In the genomic region with DNA sequence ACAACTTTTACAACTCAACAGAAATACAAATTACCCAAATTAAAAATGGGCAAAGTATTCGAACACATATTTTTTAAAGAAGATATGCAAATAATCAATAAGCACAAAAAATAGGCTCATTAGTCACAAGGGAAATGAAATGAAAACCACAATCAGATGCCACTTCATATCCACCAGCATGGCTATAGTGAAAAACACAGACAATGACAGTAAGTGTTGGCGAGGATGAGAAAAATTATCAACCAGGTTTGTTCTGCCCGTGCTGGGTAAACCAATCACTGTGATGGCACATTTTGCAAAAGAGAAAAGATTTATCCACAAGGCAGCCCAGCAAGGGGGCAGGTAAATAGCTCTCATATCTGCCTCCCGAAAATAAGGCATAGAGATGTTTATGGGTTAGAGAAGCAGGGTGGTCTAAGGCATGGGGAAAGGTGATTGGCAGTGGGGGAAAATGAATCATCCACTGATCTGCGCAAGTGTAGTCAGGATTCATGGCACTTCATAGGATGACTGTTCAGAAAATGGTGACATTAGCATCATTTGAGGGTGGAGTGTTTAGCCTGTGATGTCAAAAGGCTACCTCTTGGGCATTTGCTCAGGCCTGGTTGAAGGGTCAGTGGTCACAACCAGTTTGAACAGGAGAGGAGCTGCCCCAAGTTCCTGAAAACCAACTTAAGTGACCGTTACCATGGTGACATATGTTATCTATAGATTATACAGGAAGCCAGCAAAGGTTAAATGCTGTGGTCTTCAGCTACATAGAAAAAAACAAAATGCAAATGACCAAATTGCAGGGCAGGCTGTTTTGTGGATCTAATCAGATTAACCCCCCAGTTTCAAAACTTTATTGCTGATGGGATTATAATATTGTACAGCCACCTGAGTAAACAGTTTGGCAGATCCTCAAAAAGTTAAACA, we compare ENCODE assay signal across 20 cellular contexts. TPM values are rescaled to one million over a fixed set of nuclear protein-coding genes. Genes with fewer than 3 reads are reported as not detected.
DNase-seq lines count a peak whose midpoint lies in the region; ATAC-seq and TF ChIP-seq lines count a peak whose summit lies in the region.
"Had no signal": no experiment of that assay in that cellular context is flagged by ENCODE, and none has a peak within 500 bp of the region (broad histone marks: within the 10 kb centered on the region; RNA-seq: fewer than 3 reads in every experiment).

No MANE protein-coding gene starts in this region.

- H3K27ac ChIP-seq in esophagus muscularis mucosa (replicated peaks in 1 of 4) (no peak overlapping the region), A673 (ENCODE audit: low read depth, low read length, poor library complexity, severe bottlenecking) (no peak overlapping the region)
- H3K27ac ChIP-seq: ascending aorta, BLaER1, parathyroid adenoma, tibial artery had no signal

- no peaks in the 10 kb centered on the region for H3K27me3 Mint-ChIP-seq in T-helper 2 cell treated with Interferon-gamma antibody and Interleukin-4, amounts not matched to agents 5 μg/mL and 100 μg/mL, for 36 hours (ENCODE audit: low read depth)
- H3K27me3 Mint-ChIP-seq in memory B cell, result no peaks in the 10 kb centered on the region
- H3K27me3 Mint-ChIP-seq: activated CD4-positive, alpha-beta T cell treated with anti-CD3 and anti-CD28 coated beads, Interleukin-2, amount 10 ng/mL, durations not matched to agents 24 days and 14 days had no signal

- no TSS peak for BruUV-seq in A673 (replicated peaks; lab: Mats Ljungman, UMichigan)

- TF ChIP-seq EP300 in esophagus muscularis mucosa (IDR thresholded peaks at IDR 0.05), result no peak

- H3K36me3 ChIP-seq in esophagus muscularis mucosa, result peaks cover 13 to 77% (median 37%) of the 10 kb centered on the region in 4 donors
- H3K36me3 ChIP-seq in A673 (ENCODE audit: insufficient read depth, low read length, poor library complexity, severe bottlenecking), result peaks cover 4% of the 10 kb centered on the region

- no peak overlapping the region for H3K4me3 Mint-ChIP-seq in T-helper 2 cell treated with Interferon-gamma antibody and Interleukin-4, amounts not matched to agents 5 μg/mL and 100 μg/mL, for 36 hours
- H3K4me3 Mint-ChIP-seq in memory B cell, result peak overlapping the region; percentile 30
- H3K4me3 Mint-ChIP-seq: activated CD4-positive, alpha-beta T cell treated with anti-CD3 and anti-CD28 coated beads, Interleukin-2, amount 10 ng/mL, durations not matched to agents 24 days and 14 days had no signal

- TF ChIP-seq CTCF in GM13976 (IDR thresholded peaks at IDR 0.05; ENCODE audit: borderline replicate concordance, control extremely low read depth, extremely low read depth, insufficient read depth, missing control alignments), result no peak
- TF ChIP-seq CTCF in esophagus muscularis mucosa (IDR thresholded peaks at IDR 0.05), result no peak
- no peak for TF ChIP-seq CTCF in A673 (conservative IDR thresholded peaks at IDR 0.05; ENCODE audit: low read depth, low read length)

- CTCF ChIA-PET in A673 (lab: Charles Lee), result no interaction called here

- H3K9me3 ChIP-seq in esophagus muscularis mucosa (no peaks in the 10 kb centered on the region), A673 (ENCODE audit: low read depth, low read length, poor library complexity, severe bottlenecking) (no peaks in the 10 kb centered on the region)
- H3K9me3 ChIP-seq: ascending aorta, tibial artery had no signal

- DNase-seq in CMK (ENCODE audit: low read depth) (peak; percentile 58), GM13976 (ENCODE audit: low spot score) (peak; percentile 23), memory B cell (ENCODE audit: low spot score in 2 of 2) (no peak), esophagus muscularis mucosa (ENCODE audit: extremely low spot score) (no peak), A673 (ENCODE audit: low spot score) (no peak), NCI-H345 treated with DMSO at 0.1 percent for 48 hours (lab: John Stamatoyannopoulos, UW; ENCODE audit: unreplicated experiment) (no peak)
- no peak for DNase-seq in T-helper 2 cell treated with Interferon-gamma antibody and Interleukin-4, amounts not matched to agents 5 μg/mL and 100 μg/mL, for 36 hours (ENCODE audit: low spot score)
- DNase-seq: activated CD4-positive, alpha-beta T cell treated with anti-CD3 and anti-CD28 coated beads, Interleukin-2, amount 10 ng/mL, durations not matched to agents 24 days and 14 days; DMS153; foreskin fibroblast; GOT3; NCI-H1436 treated with DMSO at 0.1 percent for 48 hours; NCI-H2227 treated with DMSO at 0.1 percent for 48 hours; NK-92 treated with Interleukin-12 subunit alpha and Interleukin-12 subunit beta, amount 100 ng/mL, for 24 hours; stimulated activated CD4-positive, alpha-beta T cell treated with anti-CD3 and anti-CD28 coated beads, Interleukin-4, amount 100 ng/mL, for 24 hours; tibial artery had no signal

- H3K27me3 ChIP-seq in esophagus muscularis mucosa (no peaks in the 10 kb centered on the region), A673 (replicated peaks; ENCODE audit: insufficient read depth, low read depth, low read length, poor library complexity) (no peaks in the 10 kb centered on the region)
- H3K27me3 ChIP-seq: ascending aorta, BLaER1, tibial artery had no signal

- H3K27ac Mint-ChIP-seq in T-helper 2 cell treated with Interferon-gamma antibody and Interleukin-4, amounts not matched to agents 5 μg/mL and 100 μg/mL, for 36 hours, result peak overlapping the region; percentile 22
- H3K27ac Mint-ChIP-seq in memory B cell, result peak overlapping the region; percentile 93
- H3K27ac Mint-ChIP-seq: activated CD4-positive, alpha-beta T cell treated with anti-CD3 and anti-CD28 coated beads, Interleukin-2, amount 10 ng/mL, durations not matched to agents 24 days and 14 days had no signal

- no peaks in the 10 kb centered on the region for H3K9me3 Mint-ChIP-seq in T-helper 2 cell treated with Interferon-gamma antibody and Interleukin-4, amounts not matched to agents 5 μg/mL and 100 μg/mL, for 36 hours
- peaks cover 3% of the 10 kb centered on the region for H3K9me3 Mint-ChIP-seq in memory B cell
- H3K9me3 Mint-ChIP-seq: activated CD4-positive, alpha-beta T cell treated with anti-CD3 and anti-CD28 coated beads, Interleukin-2, amount 10 ng/mL, durations not matched to agents 24 days and 14 days had no signal

- in situ Hi-C loops in GM13976 (cut with MboI; ENCODE audit: low sequenced_read_pairs, unreplicated experiment), result no loop called here

- WGBS in esophagus muscularis mucosa, result 93% methylated on average over 6 of the region's 6 CpGs

- H3K4me1 ChIP-seq in esophagus muscularis mucosa (no peaks in the 10 kb centered on the region), A673 (ENCODE audit: insufficient read depth, low read length, poor library complexity, severe bottlenecking) (no peaks in the 10 kb centered on the region)
- H3K4me1 ChIP-seq: ascending aorta, parathyroid adenoma, tibial artery had no signal

- POLR2A ChIA-PET in A673 (lab: Charles Lee; ENCODE audit: low non-redundant PET), result no interaction called here

- H3K4me3 ChIP-seq in esophagus muscularis mucosa, result no peak overlapping the region
- H3K4me3 ChIP-seq in A673 (ENCODE audit: low read depth, low read length, poor library complexity, severe bottlenecking), result no peak overlapping the region
- H3K4me3 ChIP-seq: ascending aorta, BLaER1, tibial artery had no signal

- TF ChIP-seq POLR2A in esophagus muscularis mucosa (IDR thresholded peaks at IDR 0.05; ENCODE audit: low read depth), result no peak

- peaks cover 37% of the 10 kb centered on the region for H3K36me3 Mint-ChIP-seq in T-helper 2 cell treated with Interferon-gamma antibody and Interleukin-4, amounts not matched to agents 5 μg/mL and 100 μg/mL, for 36 hours (ENCODE audit: low read depth)
- H3K36me3 Mint-ChIP-seq in memory B cell, result peaks cover 21% of the 10 kb centered on the region

- intact Hi-C loops in esophagus muscularis mucosa (cut with DNase I), result no loop called here
- intact Hi-C loops in A673 (cut with micrococcal nuclease; ENCODE audit: unreplicated experiment), result no loop called here

- peak; percentile 68 for ATAC-seq in memory B cell (ENCODE audit: low read depth)
- ATAC-seq: Right ventricle myocardium inferior had no signal

- H3K4me1 Mint-ChIP-seq in T-helper 2 cell treated with Interferon-gamma antibody and Interleukin-4, amounts not matched to agents 5 μg/mL and 100 μg/mL, for 36 hours (ENCODE audit: low read depth), result peaks cover 3% of the 10 kb centered on the region
- H3K4me1 Mint-ChIP-seq in memory B cell, result peaks cover 12% of the 10 kb centered on the region

RNA-seq across cellular contexts. Expression of gene CFAP70, which starts 8.0 kb away (rescaled TPM):
- total RNA-seq in esophagus muscularis mucosa, result 1 to 10 TPM in 3 of 4 donors, under 1 TPM in 1; 0.99 to 3.3 (median 1.1) TPM
- total RNA-seq in A673 (2021), result 0.06 and 0.13 TPM in 2 replicates
- total RNA-seq: ascending aorta had no signal

RNA-seq across cellular contexts. Expression of gene ANXA7, which starts 47.2 kb away (rescaled TPM):
- total RNA-seq in esophagus muscularis mucosa (100 to 1,000 TPM; 105 to 135 (median 128) TPM), A673 (2021) (151 and 156 TPM in 2 replicates)

Comparison
In these comparisons a context has a peak if more than half of its experiments do, and no peak if none do; other contexts are left out.
1. DNase-seq: peak in CMK (single experiment) and GM13976 (single experiment); none in T-helper 2 cell treated with Interferon-gamma antibody and Interleukin-4, amounts not matched to agents 5 μg/mL and 100 μg/mL, for 36 hours (single experiment), memory B cell (0 of 2), esophagus muscularis mucosa (single experiment), A673 (single experiment) and NCI-H345 treated with DMSO at 0.1 percent for 48 hours (single experiment).